ENCODE assay signal across 8 cellular contexts in the genomic region with DNA sequence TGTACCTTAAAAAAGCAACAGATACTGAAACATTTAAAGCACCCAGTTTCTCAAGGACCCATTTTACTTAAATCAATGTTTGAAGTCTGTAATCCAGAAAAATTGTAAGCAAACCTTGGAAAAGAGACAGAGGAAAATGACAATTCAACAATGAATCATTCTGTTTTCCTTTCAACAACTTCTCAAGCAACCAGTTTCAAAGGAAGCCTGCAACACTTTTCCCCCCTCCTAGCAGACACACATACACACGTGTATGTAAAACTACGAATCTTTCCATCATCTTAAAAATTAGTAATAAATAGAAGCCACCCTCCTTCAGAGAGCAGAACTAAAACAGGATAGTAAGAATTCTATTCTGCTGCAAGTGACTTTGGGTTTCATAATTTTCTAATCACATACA. TPM values are rescaled to one million over a fixed set of nuclear protein-coding genes. Genes with fewer than 3 reads are reported as not detected.
DNase-seq lines count a peak whose midpoint lies in the region; ATAC-seq and TF ChIP-seq lines count a peak whose summit lies in the region.

No MANE protein-coding gene starts in this region.

- H3K4me3 Mint-ChIP-seq in activated T-cell treated with anti-CD3 and anti-CD28 coated beads, Interleukin-2, amount 50 U/mL, for 24 hours, result peak overlapping the region; percentile 94

- H3K27me3 Mint-ChIP-seq in activated T-cell treated with anti-CD3 and anti-CD28 coated beads, Interleukin-2, amount 50 U/mL, for 24 hours, result peaks cover 3% of the 10 kb centered on the region

- peak overlapping the region; percentile 68 to 89 (median 78) for H3K4me3 ChIP-seq in sigmoid colon

- peaks cover 0 to 59% (median 54%) of the 10 kb centered on the region in 4 donors for H3K4me1 ChIP-seq in sigmoid colon

- peaks cover 8% of the 10 kb centered on the region for H3K36me3 Mint-ChIP-seq in activated T-cell treated with anti-CD3 and anti-CD28 coated beads, Interleukin-2, amount 50 U/mL, for 24 hours (ENCODE audit: low read depth)

- H3K27me3 ChIP-seq in sigmoid colon, result no peaks in the 10 kb centered on the region

- H3K27ac Mint-ChIP-seq in activated T-cell treated with anti-CD3 and anti-CD28 coated beads, Interleukin-2, amount 50 U/mL, for 24 hours, result peak overlapping the region; percentile 98

- no peaks in the 10 kb centered on the region for H3K9me3 Mint-ChIP-seq in activated T-cell treated with anti-CD3 and anti-CD28 coated beads, Interleukin-2, amount 50 U/mL, for 24 hours

- DNase-seq in activated T-cell treated with anti-CD3 and anti-CD28 coated beads, Interleukin-2, amount 50 U/mL, for 24 hours, result no peak
- no peak for DNase-seq in activated T-cell treated with anti-CD3 and anti-CD28 coated beads, Interleukin-2, amount 50 U/mL, for 48 hours
- DNase-seq in globus pallidus (ENCODE audit: low spot score) (peak; percentile 71), sigmoid colon (no peak), HuH-7.5 (ENCODE audit: low spot score) (no peak)

- H3K9me3 ChIP-seq in sigmoid colon, result no peaks in the 10 kb centered on the region

- peak overlapping the region; percentile 95 for H3K27ac ChIP-seq in VCaP
- peak overlapping the region; percentile 95 to 99 (median 96) for H3K27ac ChIP-seq in sigmoid colon

- TF ChIP-seq CTCF in VCaP (conservative IDR thresholded peaks at IDR 0.05), result no peak
- TF ChIP-seq CTCF in sigmoid colon (IDR thresholded peaks at IDR 0.05), result no peak

- intact Hi-C loops in sigmoid colon (cut with DNase I), result loop anchor here (2.0 kb wide), 1 partner anchor 62 kb away; a partner anchor contains a TSS

- WGBS in sigmoid colon, 2 donors, result 1 to 2% methylated on average over 2 of the region's 2 CpGs

- H3K36me3 ChIP-seq in sigmoid colon, result no peaks in the 10 kb centered on the region

- TF ChIP-seq POLR2A in sigmoid colon (IDR thresholded peaks at IDR 0.05), result no peak

- no peak for TF ChIP-seq EP300 in sigmoid colon (IDR thresholded peaks at IDR 0.05)

- peaks cover 58% of the 10 kb centered on the region for H3K4me1 Mint-ChIP-seq in activated T-cell treated with anti-CD3 and anti-CD28 coated beads, Interleukin-2, amount 50 U/mL, for 24 hours (ENCODE audit: low read depth)

- ATAC-seq in GM21390 (IDR thresholded peaks at IDR 0.05; ENCODE audit: unreplicated experiment), result no peak
- no peak for ATAC-seq in HG03139 (IDR thresholded peaks at IDR 0.05; ENCODE audit: unreplicated experiment)

RNA-seq across cellular contexts. Expression of a gene that starts 1.1 kb away (rescaled TPM):
- total RNA-seq in sigmoid colon, result 100 to 1,000 TPM in 2 of 4 donors, 10 to 100 TPM in 2; 90.6 to 148 (median 124) TPM
- 10 to 100 TPM; 19.2 to 43.2 (median 27.5) TPM for polyA plus RNA-seq in sigmoid colon
